Comparison of ENCODE assay signal across 14 cellular contexts in the genomic region with DNA sequence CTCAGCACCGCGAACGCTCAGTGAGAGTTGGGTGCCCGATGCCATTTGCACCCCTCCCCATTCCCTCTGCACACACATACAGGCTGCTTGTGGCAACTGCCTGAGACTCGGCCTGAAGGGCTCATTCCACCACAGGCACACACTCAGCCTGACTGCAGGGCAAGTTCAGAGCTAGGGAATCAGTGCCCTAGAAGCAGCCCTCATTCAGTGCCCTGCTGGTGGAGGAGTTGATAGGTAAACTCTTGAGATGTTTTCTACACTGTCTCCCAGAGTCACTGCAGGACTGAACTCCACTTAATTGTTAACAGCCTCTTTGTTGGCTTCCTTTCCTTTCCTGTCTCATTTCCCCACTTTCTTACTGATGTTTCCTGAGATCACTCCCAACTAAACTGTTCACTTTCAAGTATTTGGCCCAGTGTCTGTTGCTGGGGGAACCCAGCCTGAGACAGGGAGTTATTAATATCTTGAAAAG. TPM values are rescaled to one million over a fixed set of nuclear protein-coding genes. Genes with fewer than 3 reads are reported as not detected.
DNase-seq lines count a peak whose midpoint lies in the region; ATAC-seq and TF ChIP-seq lines count a peak whose summit lies in the region.
"Had no signal": no experiment of that assay in that cellular context is flagged by ENCODE, and none has a peak within 500 bp of the region (broad histone marks: within the 10 kb centered on the region; RNA-seq: fewer than 3 reads in every experiment).

No MANE protein-coding gene starts in this region.

- H3K36me3 Mint-ChIP-seq in WTC11 = no peaks in the 10 kb centered on the region
- H3K36me3 Mint-ChIP-seq in activated T-cell treated with anti-CD3 and anti-CD28 coated beads, Interleukin-2, amount 50 U/mL, for 72 hours (ENCODE audit: insufficient read depth in 2 of 2) = no peaks in the 10 kb centered on the region

- no peaks in the 10 kb centered on the region; the same call in 1 of the 2 replicates for H3K27me3 Mint-ChIP-seq in WTC11 (ENCODE audit: low read depth)
- H3K27me3 Mint-ChIP-seq in activated T-cell treated with anti-CD3 and anti-CD28 coated beads, Interleukin-2, amount 50 U/mL, for 72 hours (ENCODE audit: low read depth) = peaks cover 6% of the 10 kb centered on the region
- H3K27me3 Mint-ChIP-seq: progenitor cell of endocrine pancreas had no signal

- no peaks in the 10 kb centered on the region for H3K9me3 ChIP-seq in BLaER1
- H3K9me3 ChIP-seq: thyroid gland had no signal

- H4K20me1 ChIP-seq in BLaER1 = no peaks in the 10 kb centered on the region

- peak; percentile 86 for ATAC-seq in WTC11
- no peak for ATAC-seq in activated T-cell treated with anti-CD3 and anti-CD28 coated beads, Interleukin-2, amount 50 U/mL, for 72 hours (replicated peaks in 1 of 2)
- ATAC-seq in GM19351 (IDR thresholded peaks at IDR 0.05; ENCODE audit: unreplicated experiment) = no peak
- ATAC-seq in GM18519 (IDR thresholded peaks at IDR 0.05; ENCODE audit: low FRiP score, unreplicated experiment) = no peak
- ATAC-seq: left cardiac atrium had no signal

- 0 out of 2 replicates have a peak, but pooled peaks cover 3% of the 10 kb centered on the region for H3K9me3 Mint-ChIP-seq in WTC11
- no peaks in the 10 kb centered on the region for H3K9me3 Mint-ChIP-seq in activated T-cell treated with anti-CD3 and anti-CD28 coated beads, Interleukin-2, amount 50 U/mL, for 72 hours

- H3K27ac Mint-ChIP-seq in WTC11 = peak overlapping the region; percentile 10
- H3K27ac Mint-ChIP-seq in activated T-cell treated with anti-CD3 and anti-CD28 coated beads, Interleukin-2, amount 50 U/mL, for 72 hours = no peak overlapping the region
- H3K27ac Mint-ChIP-seq: progenitor cell of endocrine pancreas had no signal

- POLR2A ChIA-PET in WTC11 (lab: Charles Lee) = no interaction called here

- no peak overlapping the region for H3K4me3 Mint-ChIP-seq in WTC11
- H3K4me3 Mint-ChIP-seq in activated T-cell treated with anti-CD3 and anti-CD28 coated beads, Interleukin-2, amount 50 U/mL, for 72 hours = no peak overlapping the region

- no peak for DNase-seq in WTC11 (ENCODE audit: low spot score)
- DNase-seq in globus pallidus (ENCODE audit: low spot score) = peak; percentile 68
- DNase-seq in NCI-H128 (lab: John Stamatoyannopoulos, UW; ENCODE audit: unreplicated experiment) = no peak
- no peak for DNase-seq in activated T-cell treated with anti-CD3 and anti-CD28 coated beads, Interleukin-2, amount 50 U/mL, for 72 hours
- DNase-seq: left cardiac atrium, MM.1S, NCI-H526, thyroid gland had no signal

- H3K4me1 Mint-ChIP-seq in WTC11 = peaks cover 12% of the 10 kb centered on the region
- H3K4me1 Mint-ChIP-seq in activated T-cell treated with anti-CD3 and anti-CD28 coated beads, Interleukin-2, amount 50 U/mL, for 72 hours (ENCODE audit: low read depth) = no peaks in the 10 kb centered on the region

- CTCF ChIA-PET in WTC11 (lab: Charles Lee) = interaction anchor here (1.0 kb wide), 1 partner anchor 70 kb away, joined by 4 read pairs; no protein-coding TSS in a partner anchor

- H3K27ac ChIP-seq in BLaER1 (no peak overlapping the region), rectal smooth muscle tissue (ENCODE audit: low read depth, low read length) (peak overlapping the region; percentile 85)
- H3K27ac ChIP-seq: thyroid gland had no signal

- H3K27me3 ChIP-seq in BLaER1 = no peaks in the 10 kb centered on the region
- H3K27me3 ChIP-seq in rectal smooth muscle tissue (ENCODE audit: control insufficient read depth, insufficient read depth, low read length) = no peaks in the 10 kb centered on the region
- H3K27me3 ChIP-seq: thyroid gland had no signal

- H3K36me3 ChIP-seq in BLaER1 (no peaks in the 10 kb centered on the region), rectal smooth muscle tissue (ENCODE audit: control insufficient read depth, insufficient read depth, low read length) (no peaks in the 10 kb centered on the region)
- H3K36me3 ChIP-seq: thyroid gland had no signal

- peaks cover 7% of the 10 kb centered on the region; the same call in 1 of the 2 replicates for H3K4me1 ChIP-seq in BLaER1
- peaks cover 20% of the 10 kb centered on the region for H3K4me1 ChIP-seq in rectal smooth muscle tissue (ENCODE audit: control insufficient read depth, insufficient read depth, low read length)

- peak overlapping the region; percentile 10 for H3K4me2 ChIP-seq in BLaER1

- H3K4me3 ChIP-seq in BLaER1 = no peak overlapping the region
- peak overlapping the region; percentile 7 for H3K4me3 ChIP-seq in rectal smooth muscle tissue (ENCODE audit: low read length)
- H3K4me3 ChIP-seq: thyroid gland had no signal

- no peak for TF ChIP-seq CTCF in WTC11 (IDR thresholded peaks at IDR 0.05)

- H3K9ac ChIP-seq in BLaER1 (no peak overlapping the region), rectal smooth muscle tissue (ENCODE audit: low read length) (no peak overlapping the region)

TF ChIP-seq in WTC11, 78 proteins besides CTCF, POLR2A, EP300 and RAD21 (continues in another document):
- TF ChIP-seq, protein P1, sequence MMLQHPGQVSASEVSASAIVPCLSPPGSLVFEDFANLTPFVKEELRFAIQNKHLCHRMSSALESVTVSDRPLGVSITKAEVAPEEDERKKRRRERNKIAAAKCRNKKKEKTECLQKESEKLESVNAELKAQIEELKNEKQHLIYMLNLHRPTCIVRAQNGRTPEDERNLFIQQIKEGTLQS (CRISPR knock-in tag; conservative IDR thresholded peaks at IDR 0.05) = no peak
- TF ChIP-seq, protein P2, sequence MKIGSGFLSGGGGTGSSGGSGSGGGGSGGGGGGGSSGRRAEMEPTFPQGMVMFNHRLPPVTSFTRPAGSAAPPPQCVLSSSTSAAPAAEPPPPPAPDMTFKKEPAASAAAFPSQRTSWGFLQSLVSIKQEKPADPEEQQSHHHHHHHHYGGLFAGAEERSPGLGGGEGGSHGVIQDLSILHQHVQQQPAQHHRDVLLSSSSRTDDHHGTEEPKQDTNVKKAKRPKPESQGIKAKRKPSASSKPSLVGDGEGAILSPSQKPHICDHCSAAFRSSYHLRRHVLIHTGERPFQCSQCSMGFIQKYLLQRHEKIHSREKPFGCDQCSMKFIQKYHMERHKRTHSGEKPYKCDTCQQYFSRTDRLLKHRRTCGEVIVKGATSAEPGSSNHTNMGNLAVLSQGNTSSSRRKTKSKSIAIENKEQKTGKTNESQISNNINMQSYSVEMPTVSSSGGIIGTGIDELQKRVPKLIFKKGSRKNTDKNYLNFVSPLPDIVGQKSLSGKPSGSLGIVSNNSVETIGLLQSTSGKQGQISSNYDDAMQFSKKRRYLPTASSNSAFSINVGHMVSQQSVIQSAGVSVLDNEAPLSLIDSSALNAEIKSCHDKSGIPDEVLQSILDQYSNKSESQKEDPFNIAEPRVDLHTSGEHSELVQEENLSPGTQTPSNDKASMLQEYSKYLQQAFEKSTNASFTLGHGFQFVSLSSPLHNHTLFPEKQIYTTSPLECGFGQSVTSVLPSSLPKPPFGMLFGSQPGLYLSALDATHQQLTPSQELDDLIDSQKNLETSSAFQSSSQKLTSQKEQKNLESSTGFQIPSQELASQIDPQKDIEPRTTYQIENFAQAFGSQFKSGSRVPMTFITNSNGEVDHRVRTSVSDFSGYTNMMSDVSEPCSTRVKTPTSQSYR (CRISPR knock-in tag; IDR thresholded peaks at IDR 0.05) = no peak
- TF ChIP-seq, protein P3, sequence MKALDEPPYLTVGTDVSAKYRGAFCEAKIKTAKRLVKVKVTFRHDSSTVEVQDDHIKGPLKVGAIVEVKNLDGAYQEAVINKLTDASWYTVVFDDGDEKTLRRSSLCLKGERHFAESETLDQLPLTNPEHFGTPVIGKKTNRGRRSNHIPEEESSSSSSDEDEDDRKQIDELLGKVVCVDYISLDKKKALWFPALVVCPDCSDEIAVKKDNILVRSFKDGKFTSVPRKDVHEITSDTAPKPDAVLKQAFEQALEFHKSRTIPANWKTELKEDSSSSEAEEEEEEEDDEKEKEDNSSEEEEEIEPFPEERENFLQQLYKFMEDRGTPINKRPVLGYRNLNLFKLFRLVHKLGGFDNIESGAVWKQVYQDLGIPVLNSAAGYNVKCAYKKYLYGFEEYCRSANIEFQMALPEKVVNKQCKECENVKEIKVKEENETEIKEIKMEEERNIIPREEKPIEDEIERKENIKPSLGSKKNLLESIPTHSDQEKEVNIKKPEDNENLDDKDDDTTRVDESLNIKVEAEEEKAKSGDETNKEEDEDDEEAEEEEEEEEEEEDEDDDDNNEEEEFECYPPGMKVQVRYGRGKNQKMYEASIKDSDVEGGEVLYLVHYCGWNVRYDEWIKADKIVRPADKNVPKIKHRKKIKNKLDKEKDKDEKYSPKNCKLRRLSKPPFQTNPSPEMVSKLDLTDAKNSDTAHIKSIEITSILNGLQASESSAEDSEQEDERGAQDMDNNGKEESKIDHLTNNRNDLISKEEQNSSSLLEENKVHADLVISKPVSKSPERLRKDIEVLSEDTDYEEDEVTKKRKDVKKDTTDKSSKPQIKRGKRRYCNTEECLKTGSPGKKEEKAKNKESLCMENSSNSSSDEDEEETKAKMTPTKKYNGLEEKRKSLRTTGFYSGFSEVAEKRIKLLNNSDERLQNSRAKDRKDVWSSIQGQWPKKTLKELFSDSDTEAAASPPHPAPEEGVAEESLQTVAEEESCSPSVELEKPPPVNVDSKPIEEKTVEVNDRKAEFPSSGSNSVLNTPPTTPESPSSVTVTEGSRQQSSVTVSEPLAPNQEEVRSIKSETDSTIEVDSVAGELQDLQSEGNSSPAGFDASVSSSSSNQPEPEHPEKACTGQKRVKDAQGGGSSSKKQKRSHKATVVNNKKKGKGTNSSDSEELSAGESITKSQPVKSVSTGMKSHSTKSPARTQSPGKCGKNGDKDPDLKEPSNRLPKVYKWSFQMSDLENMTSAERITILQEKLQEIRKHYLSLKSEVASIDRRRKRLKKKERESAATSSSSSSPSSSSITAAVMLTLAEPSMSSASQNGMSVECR (CRISPR knock-in tag; IDR thresholded peaks at IDR 0.05; ENCODE audit: borderline replicate concordance) = no peak
- TF ChIP-seq GABPB1 (CRISPR knock-in tag; IDR thresholded peaks at IDR 0.05) (no peak), TCF7 (CRISPR knock-in tag; IDR thresholded peaks at IDR 0.05; ENCODE audit: low read depth) (no peak), NFE2L1 (CRISPR knock-in tag; IDR thresholded peaks at IDR 0.05) (no peak)

RNA-seq across cellular contexts. Expression of a gene that starts 16.9 kb away (rescaled TPM):
- 0.55 to 0.70 TPM (median 0.64 TPM) in 3 replicates for total RNA-seq in WTC11 (2021)
- under 1 TPM in 1 of 2 donors, not detected in 1; 0.16 TPM for total RNA-seq in activated T-cell treated with anti-CD3 and anti-CD28 coated beads, Interleukin-2, amount 50 U/mL, for 72 hours
- total RNA-seq: glomerular endothelial cell had no signal

RNA-seq across cellular contexts. Expression of a gene that starts 26.1 kb away (rescaled TPM):
- 30.2 to 43.9 TPM (median 40.7 TPM) in 3 replicates for total RNA-seq in WTC11 (2021)
- 1 to 10 TPM; 5.5 to 7.7 TPM for total RNA-seq in activated T-cell treated with anti-CD3 and anti-CD28 coated beads, Interleukin-2, amount 50 U/mL, for 72 hours
